8 cellular contexts compared by ENCODE assay signal in genomic region chr16:14309001-14309886, GRCh38.
A peak's percentile ranks its signal among the peaks of the same experiment; 100 is the strongest.
DNase-seq lines count a peak whose midpoint lies in the region; ATAC-seq and TF ChIP-seq lines count a peak whose summit lies in the region.

No MANE protein-coding gene starts in this region.

- H3K9me3 ChIP-seq in left ventricle myocardium inferior (replicated peaks) (no peaks in the 10 kb centered on the region), aorta (ENCODE audit: control insufficient read depth, low read length) (no peaks in the 10 kb centered on the region)

- DNase-seq in left ventricle myocardium inferior (no peak), left ventricle myocardium superior (no peak), iPS-NIHi7 (ENCODE audit: extremely low spot score) (peak; percentile 64), aorta (peak; percentile 30 to 56), G401 (ENCODE audit: low spot score) (no peak), glomerular visceral epithelial cell (ENCODE audit: extremely low spot score) (no peak)
- peak; percentile 64 for DNase-seq in activated CD8-positive, alpha-beta T cell treated with anti-CD3 and anti-CD28 coated beads for 36 hours

- peak overlapping the region; percentile 64 for H3K4me3 Mint-ChIP-seq in activated CD8-positive, alpha-beta T cell treated with anti-CD3 and anti-CD28 coated beads for 36 hours

- H3K9me3 Mint-ChIP-seq in activated CD8-positive, alpha-beta T cell treated with anti-CD3 and anti-CD28 coated beads for 36 hours: no peaks in the 10 kb centered on the region

- H3K27ac ChIP-seq in left ventricle myocardium inferior (replicated peaks): peak overlapping the region; percentile 15
- H3K27ac ChIP-seq in aorta (ENCODE audit: low read depth in 1 of 2, low read length in 2 of 2): no peak overlapping the region

- peak overlapping the region; percentile 81 for H3K27ac Mint-ChIP-seq in activated CD8-positive, alpha-beta T cell treated with anti-CD3 and anti-CD28 coated beads for 36 hours

- CTCF ChIA-PET in activated CD8-positive, alpha-beta T cell treated with anti-CD3 and anti-CD28 coated beads for 36 hours (lab: Charles Lee): interaction anchor here (0.7 to 4.1 kb wide), 11 partner anchors 10 to 390 kb away, joined by 3 to 14 read pairs (median 3); partner anchors contain the start of gene ERCC4

- H3K4me1 ChIP-seq in left ventricle myocardium inferior (peaks cover 76% of the 10 kb centered on the region), aorta (ENCODE audit: control insufficient read depth in 1 of 2, insufficient read depth in 2 of 2, low read length in 2 of 2) (peaks cover 0 to 3% of the 10 kb centered on the region in 2 donors)

- no peaks in the 10 kb centered on the region for H3K27me3 ChIP-seq in left ventricle myocardium inferior (ENCODE audit: low read depth)
- no peaks in the 10 kb centered on the region for H3K27me3 ChIP-seq in aorta (ENCODE audit: control insufficient read depth in 1 of 2, insufficient read depth in 2 of 2, low read length in 1 of 2)

- peaks cover 38% of the 10 kb centered on the region for H3K4me1 Mint-ChIP-seq in activated CD8-positive, alpha-beta T cell treated with anti-CD3 and anti-CD28 coated beads for 36 hours (ENCODE audit: low read depth)

- intact Hi-C loops in left ventricle myocardium inferior (cut with micrococcal nuclease): no loop called here
- intact Hi-C loops in left ventricle myocardium superior (cut with micrococcal nuclease): no loop called here
- intact Hi-C loops in activated CD8-positive, alpha-beta T cell treated with anti-CD3 and anti-CD28 coated beads for 36 hours (cut with micrococcal nuclease): no loop called here
- intact Hi-C loops in aorta (cut with DNase I): no loop called here

- H3K36me3 Mint-ChIP-seq in activated CD8-positive, alpha-beta T cell treated with anti-CD3 and anti-CD28 coated beads for 36 hours (ENCODE audit: low read depth): no peaks in the 10 kb centered on the region

- WGBS in aorta, 2 donors: 71 to 79% methylated on average over 26 of the region's 26 CpGs

- no peaks in the 10 kb centered on the region for H3K27me3 Mint-ChIP-seq in activated CD8-positive, alpha-beta T cell treated with anti-CD3 and anti-CD28 coated beads for 36 hours

- ATAC-seq in left ventricle myocardium superior: no peak
- peak; percentile 78 for ATAC-seq in activated CD8-positive, alpha-beta T cell treated with anti-CD3 and anti-CD28 coated beads for 36 hours
- no peak for ATAC-seq in aorta (ENCODE audit: low FRiP score)
- no peak for ATAC-seq in HG03432 (IDR thresholded peaks at IDR 0.05; ENCODE audit: unreplicated experiment)

- H3K4me3 ChIP-seq in left ventricle myocardium inferior (peak overlapping the region; percentile 17), aorta (ENCODE audit: low read length in 2 of 2) (no peak overlapping the region)

- no peak for TF ChIP-seq CTCF in left ventricle myocardium inferior (IDR thresholded peaks at IDR 0.05; ENCODE audit: borderline replicate concordance)
- peak; percentile 37 for TF ChIP-seq CTCF in activated CD8-positive, alpha-beta T cell treated with anti-CD3 and anti-CD28 coated beads for 36 hours (IDR thresholded peaks at IDR 0.05)

- in situ Hi-C loops in G401 (cut with HindIII; ENCODE audit: low sequenced_read_pairs): no loop called here

- POLR2A ChIA-PET in activated CD8-positive, alpha-beta T cell treated with anti-CD3 and anti-CD28 coated beads for 36 hours (lab: Charles Lee): interaction anchor here (1.0 to 1.6 kb wide), 3 partner anchors 22 to 63 kb away, joined by 3 to 6 read pairs (median 3); no protein-coding TSS in a partner anchor

- H3K36me3 ChIP-seq in left ventricle myocardium inferior (no peaks in the 10 kb centered on the region), aorta (ENCODE audit: control insufficient read depth in 1 of 2, insufficient read depth in 2 of 2, low read length in 1 of 2) (no peaks in the 10 kb centered on the region)

Comparison
In these comparisons a context has a peak if more than half of its experiments do, and no peak if none do; other contexts are left out.
1. DNase-seq: peak in activated CD8-positive, alpha-beta T cell treated with anti-CD3 and anti-CD28 coated beads for 36 hours (single experiment), iPS-NIHi7 (single experiment) and aorta (2 of 2); none in left ventricle myocardium inferior (single experiment), left ventricle myocardium superior (single experiment), G401 (single experiment) and glomerular visceral epithelial cell (single experiment).